36 cellular contexts compared by ENCODE assay signal in the genomic region with DNA sequence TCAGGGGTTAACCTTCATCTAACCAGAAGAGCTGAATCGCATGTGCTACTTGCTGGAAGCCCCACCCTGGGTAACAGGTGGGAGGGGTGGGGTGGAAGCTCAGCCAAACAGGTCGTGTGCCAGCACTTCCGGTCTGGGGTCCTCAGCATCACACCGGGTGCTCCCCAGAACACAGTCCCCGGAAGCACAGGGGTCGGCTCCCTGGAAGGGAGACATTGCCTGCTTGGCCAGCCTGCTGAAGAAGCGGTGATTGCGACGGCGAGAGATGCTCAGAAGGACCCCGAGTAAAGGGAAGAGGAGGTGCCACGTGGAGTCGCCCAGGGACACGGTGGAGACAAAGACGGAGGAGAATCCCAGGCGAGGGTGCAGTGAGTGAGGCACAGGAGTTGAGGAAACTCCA. TPM values are rescaled to one million over a fixed set of nuclear protein-coding genes. Genes with fewer than 3 reads are reported as not detected.
"Had no signal": no experiment of that assay in that cellular context is flagged by ENCODE, and none has a peak within 500 bp of the region (broad histone marks: within the 10 kb centered on the region; RNA-seq: fewer than 3 reads in every experiment).

No MANE protein-coding gene starts in this region.

- H3K9me3 Mint-ChIP-seq: activated B cell treated with CpG ODN at 0.5 μM for 24 hours; activated CD4-positive, alpha-beta memory T cell treated with anti-CD3 and anti-CD28 coated beads for 36 hours; activated CD4-positive, alpha-beta T cell treated with anti-CD3 and anti-CD28 coated beads, Interleukin-2, amount 10 ng/mL, durations not matched to agents 24 days and 14 days; activated CD8-positive, alpha-beta T cell treated with anti-CD3 and anti-CD28 coated beads for 36 hours; activated naive CD4-positive, alpha-beta T cell treated with anti-CD3 and anti-CD28 coated beads for 36 hours; activated naive CD4-positive, alpha-beta T cell treated with anti-CD3 and anti-CD28 coated beads, Interleukin-2, amount 50 U/mL, for 72 hours; activated naive CD8-positive, alpha-beta T cell treated with anti-CD3 and anti-CD28 coated beads for 36 hours; activated T-cell treated with anti-CD3 and anti-CD28 coated beads, Interleukin-2, amount 50 U/mL, for 4 hours; activated T-cell treated with anti-CD3 and anti-CD28 coated beads, Interleukin-2, amount 50 U/mL, for 72 hours; activated T-helper 1 cell treated with anti-CD3 and anti-CD28 coated beads, Interleukin-12 subunit alpha, Interleukin-12 subunit beta, Interleukin-2, Interleukin-4 antibody, amounts not matched to agents 30 ng/mL and 10 ng/mL and 1 ng/mL, durations not matched to agents 14 hours and 24 hours and 36 hours; activated T-helper 17 cell treated with anti-CD3 and anti-CD28 coated beads, Interleukin-2, amount 50 U/mL, for 72 hours; T-helper 2 cell treated with Interferon-gamma antibody and Interleukin-4, amounts not matched to agents 5 μg/mL and 100 μg/mL, for 36 hours had no signal

- H3K4me3 Mint-ChIP-seq: activated B cell treated with CpG ODN at 0.5 μM for 24 hours; activated CD4-positive, alpha-beta memory T cell treated with anti-CD3 and anti-CD28 coated beads for 36 hours; activated CD4-positive, alpha-beta T cell treated with anti-CD3 and anti-CD28 coated beads, Interleukin-2, amount 10 ng/mL, durations not matched to agents 24 days and 14 days; activated CD8-positive, alpha-beta T cell treated with anti-CD3 and anti-CD28 coated beads for 36 hours; activated naive CD4-positive, alpha-beta T cell treated with anti-CD3 and anti-CD28 coated beads for 36 hours; activated naive CD8-positive, alpha-beta T cell treated with anti-CD3 and anti-CD28 coated beads for 36 hours; activated T-cell treated with anti-CD3 and anti-CD28 coated beads, Interleukin-2, amount 50 U/mL, for 4 hours; activated T-cell treated with anti-CD3 and anti-CD28 coated beads, Interleukin-2, amount 50 U/mL, for 72 hours; activated T-helper 1 cell treated with anti-CD3 and anti-CD28 coated beads, Interleukin-12 subunit alpha, Interleukin-12 subunit beta, Interleukin-2, Interleukin-4 antibody, amounts not matched to agents 30 ng/mL and 10 ng/mL and 1 ng/mL, durations not matched to agents 14 hours and 24 hours and 36 hours; activated T-helper 17 cell treated with anti-CD3 and anti-CD28 coated beads, Interleukin-2, amount 50 U/mL, for 72 hours; T-helper 2 cell treated with Interferon-gamma antibody and Interleukin-4, amounts not matched to agents 5 μg/mL and 100 μg/mL, for 36 hours had no signal

- ATAC-seq: activated CD8-positive, alpha-beta T cell treated with anti-CD3 and anti-CD28 coated beads for 36 hours; activated naive CD4-positive, alpha-beta T cell treated with anti-CD3 and anti-CD28 coated beads, Interleukin-2, amount 50 U/mL, for 72 hours; activated T-cell treated with anti-CD3 and anti-CD28 coated beads, Interleukin-2, amount 50 U/mL, for 4 hours; activated T-cell treated with anti-CD3 and anti-CD28 coated beads, Interleukin-2, amount 50 U/mL, for 72 hours; activated T-helper 17 cell treated with anti-CD3 and anti-CD28 coated beads, Interleukin-2, amount 50 U/mL, for 72 hours; body of pancreas had no signal

- H3K27me3 Mint-ChIP-seq: activated CD4-positive, alpha-beta T cell treated with anti-CD3 and anti-CD28 coated beads, Interleukin-2, amount 10 ng/mL, durations not matched to agents 24 days and 14 days had no signal

- H3K27ac Mint-ChIP-seq: activated B cell treated with CpG ODN at 0.5 μM for 24 hours; activated CD4-positive, alpha-beta memory T cell treated with anti-CD3 and anti-CD28 coated beads for 36 hours; activated CD4-positive, alpha-beta T cell treated with anti-CD3 and anti-CD28 coated beads, Interleukin-2, amount 10 ng/mL, durations not matched to agents 24 days and 14 days; activated CD8-positive, alpha-beta T cell treated with anti-CD3 and anti-CD28 coated beads for 36 hours; activated naive CD4-positive, alpha-beta T cell treated with anti-CD3 and anti-CD28 coated beads for 36 hours; activated naive CD8-positive, alpha-beta T cell treated with anti-CD3 and anti-CD28 coated beads for 36 hours; activated T-cell treated with anti-CD3 and anti-CD28 coated beads, Interleukin-2, amount 50 U/mL, for 72 hours; activated T-helper 1 cell treated with anti-CD3 and anti-CD28 coated beads, Interleukin-12 subunit alpha, Interleukin-12 subunit beta, Interleukin-2, Interleukin-4 antibody, amounts not matched to agents 30 ng/mL and 10 ng/mL and 1 ng/mL, durations not matched to agents 14 hours and 24 hours and 36 hours; activated T-helper 17 cell treated with anti-CD3 and anti-CD28 coated beads, Interleukin-2, amount 50 U/mL, for 72 hours; T-helper 2 cell treated with Interferon-gamma antibody and Interleukin-4, amounts not matched to agents 5 μg/mL and 100 μg/mL, for 36 hours had no signal

- DNase-seq: activated B cell treated with CpG ODN at 0.5 μM for 24 hours; activated CD4-positive, alpha-beta memory T cell treated with anti-CD3 and anti-CD28 coated beads for 36 hours; activated CD4-positive, alpha-beta T cell treated with anti-CD3 and anti-CD28 coated beads for 4 hours; activated CD4-positive, alpha-beta T cell treated with anti-CD3 and anti-CD28 coated beads, Interleukin-2, amount 10 ng/mL, durations not matched to agents 24 days and 14 days; activated CD4-positive, alpha-beta T cell treated with anti-CD3 and anti-CD28 coated beads, Interleukin-2, amount 50 U/mL, for 1 hour; activated CD4-positive, alpha-beta T cell treated with anti-CD3 and anti-CD28 coated beads, Interleukin-2, amount 50 U/mL, for 4 hours; activated CD4-positive, CD25-positive, alpha-beta regulatory T cell treated with anti-CD3 and anti-CD28 coated beads, Interleukin-2, amount 50 U/mL, for 72 hours; activated CD8-positive, alpha-beta memory T cell treated with anti-CD3 and anti-CD28 coated beads, Interleukin-2, amount 50 U/mL, for 4 hours; activated CD8-positive, alpha-beta T cell treated with anti-CD3 and anti-CD28 coated beads for 36 hours; activated effector memory CD4-positive, alpha-beta T cell treated with anti-CD3 and anti-CD28 coated beads, Interleukin-2, amount 50 U/mL, for 16 hours; activated gamma-delta T cell treated with Interleukin-2 at 50 U/mL for 16 hours; activated naive CD4-positive, alpha-beta T cell; activated naive CD4-positive, alpha-beta T cell treated with anti-CD3 and anti-CD28 coated beads for 36 hours; activated naive CD4-positive, alpha-beta T cell treated with anti-CD3 and anti-CD28 coated beads, Interleukin-2, amount 50 U/mL, for 16 hours; activated naive CD8-positive, alpha-beta T cell treated with anti-CD3 and anti-CD28 coated beads for 36 hours; activated T-cell treated with anti-CD3 and anti-CD28 coated beads for 4 hours; activated T-cell treated with anti-CD3 and anti-CD28 coated beads, Interleukin-2, amount 50 U/mL, for 1 hour; activated T-cell treated with anti-CD3 and anti-CD28 coated beads, Interleukin-2, amount 50 U/mL, for 4 hours; activated T-cell treated with anti-CD3 and anti-CD28 coated beads, Interleukin-2, amount 50 U/mL, for 72 hours; adrenal gland; amniotic stem cell; aorta; body of pancreas; brain microvascular endothelial cell; central memory CD4-positive, alpha-beta T cell; T-helper 2 cell; T-helper 9 cell had no signal

- H3K36me3 Mint-ChIP-seq: activated CD4-positive, alpha-beta memory T cell treated with anti-CD3 and anti-CD28 coated beads for 36 hours; activated naive CD4-positive, alpha-beta T cell treated with anti-CD3 and anti-CD28 coated beads, Interleukin-2, amount 50 U/mL, for 72 hours; activated naive CD8-positive, alpha-beta T cell treated with anti-CD3 and anti-CD28 coated beads for 36 hours had no signal

- H3K4me1 Mint-ChIP-seq: activated B cell treated with CpG ODN at 0.5 μM for 24 hours; activated CD4-positive, alpha-beta T cell treated with anti-CD3 and anti-CD28 coated beads, Interleukin-2, amount 10 ng/mL, durations not matched to agents 24 days and 14 days; activated naive CD8-positive, alpha-beta T cell treated with anti-CD3 and anti-CD28 coated beads for 36 hours; activated T-helper 17 cell treated with anti-CD3 and anti-CD28 coated beads, Interleukin-2, amount 50 U/mL, for 72 hours had no signal

- FAIRE-seq: astrocyte, colon, TTC549 had no signal

RNA-seq across cellular contexts. Expression of gene MYT1, which starts 36.5 kb away (rescaled TPM):
- total RNA-seq: activated CD4-positive, alpha-beta memory T cell treated with anti-CD3 and anti-CD28 coated beads for 36 hours; activated CD4-positive, alpha-beta T cell treated with anti-CD3 and anti-CD28 coated beads, Interleukin-2, amount 10 ng/mL, durations not matched to agents 24 days and 14 days; activated CD8-positive, alpha-beta memory T cell treated with anti-CD3 and anti-CD28 coated beads for 36 hours; activated CD8-positive, alpha-beta T cell treated with anti-CD3 and anti-CD28 coated beads for 36 hours; activated T-cell treated with anti-CD3 and anti-CD28 coated beads, Interleukin-2, amount 50 U/mL, for 4 hours; activated T-helper 1 cell treated with anti-CD3 and anti-CD28 coated beads, Interleukin-12 subunit alpha, Interleukin-12 subunit beta, Interleukin-2, Interleukin-4 antibody, amounts not matched to agents 30 ng/mL and 10 ng/mL and 1 ng/mL, durations not matched to agents 14 hours and 24 hours and 36 hours; aorta; astrocyte; cardiac septum had no signal
